In the genomic region with DNA sequence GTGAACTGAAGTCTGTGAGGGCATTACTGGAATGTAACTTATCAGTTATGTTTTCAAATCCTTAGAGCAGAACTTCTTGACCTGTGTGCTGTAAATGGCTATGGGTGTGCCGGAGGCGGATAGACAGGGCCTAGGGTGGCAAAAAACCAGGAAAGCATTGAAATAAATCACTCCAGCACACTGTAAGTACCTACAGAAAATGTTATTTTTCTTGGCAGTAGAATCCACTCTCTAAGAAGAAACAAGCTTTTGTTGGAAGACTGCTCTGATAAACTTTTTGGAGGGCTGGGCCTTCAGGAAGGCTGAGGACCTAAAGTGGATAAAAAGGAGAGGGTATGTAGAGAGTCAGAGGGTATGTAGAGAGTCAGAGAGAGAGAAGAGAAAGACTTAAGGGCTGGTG, we compare ENCODE assay signal across 15 cellular contexts. TPM values are rescaled to one million over a fixed set of nuclear protein-coding genes. Genes with fewer than 3 reads are reported as not detected.
A peak's percentile ranks its signal among the peaks of the same experiment; 100 is the strongest.
DNase-seq lines count a peak whose midpoint lies in the region; ATAC-seq and TF ChIP-seq lines count a peak whose summit lies in the region.
"Had no signal": no experiment of that assay in that cellular context is flagged by ENCODE, and none has a peak within 500 bp of the region (broad histone marks: within the 10 kb centered on the region; RNA-seq: fewer than 3 reads in every experiment).

No MANE protein-coding gene starts in this region.

- 100% methylated on average over 2 of the region's 2 CpGs for WGBS in mammary epithelial cell (ENCODE audit: low coverage, missing lambda C conversion rate)
- WGBS in aorta, 2 donors = 2 to 18% methylated on average over 2 of the region's 2 CpGs

- dilution Hi-C loops in mammary epithelial cell (cut with HindIII; ENCODE audit: low sequenced_read_pairs) = no loop called here

- H3K9me3 ChIP-seq in mammary epithelial cell (replicated peaks; ENCODE audit: insufficient read depth, low read length) (no peaks in the 10 kb centered on the region), tibial artery (no peaks in the 10 kb centered on the region), aorta (ENCODE audit: control insufficient read depth, low read length) (no peaks in the 10 kb centered on the region)
- H3K9me3 ChIP-seq: Caco-2, SJCRH30 had no signal

- H4K20me1 ChIP-seq in mammary epithelial cell (ENCODE audit: insufficient read depth, low read length) = no peaks in the 10 kb centered on the region

- no peak overlapping the region for H3K9ac ChIP-seq in mammary epithelial cell (ENCODE audit: insufficient read depth, low read length)

- no peaks in the 10 kb centered on the region for H3K36me3 ChIP-seq in mammary epithelial cell (ENCODE audit: insufficient read depth, low read length)
- no peaks in the 10 kb centered on the region for H3K36me3 ChIP-seq in tibial artery
- no peaks in the 10 kb centered on the region for H3K36me3 ChIP-seq in aorta (ENCODE audit: control insufficient read depth in 1 of 2, insufficient read depth in 2 of 2, low read length in 1 of 2)
- H3K36me3 ChIP-seq: SJCRH30 had no signal

- no peaks in the 10 kb centered on the region for H3K27me3 Mint-ChIP-seq in nephron (ENCODE audit: low read depth)
- peaks cover 19% of the 10 kb centered on the region for H3K27me3 Mint-ChIP-seq in T-helper 2 cell treated with Interferon-gamma antibody and Interleukin-4, amounts not matched to agents 5 μg/mL and 100 μg/mL, for 36 hours (ENCODE audit: low read depth)

- peaks cover 63% of the 10 kb centered on the region for H3K4me1 Mint-ChIP-seq in nephron
- H3K4me1 Mint-ChIP-seq in T-helper 2 cell treated with Interferon-gamma antibody and Interleukin-4, amounts not matched to agents 5 μg/mL and 100 μg/mL, for 36 hours (ENCODE audit: low read depth) = no peaks in the 10 kb centered on the region

- H3K79me2 ChIP-seq in mammary epithelial cell (ENCODE audit: insufficient read depth, low read length) = no peaks in the 10 kb centered on the region

- H3K4me2 ChIP-seq in mammary epithelial cell (ENCODE audit: insufficient read depth, low read depth, low read length) = no peak overlapping the region

- H3K27ac Mint-ChIP-seq in nephron = peak overlapping the region; percentile 76 to 85 (median 77)
- no peak overlapping the region for H3K27ac Mint-ChIP-seq in T-helper 2 cell treated with Interferon-gamma antibody and Interleukin-4, amounts not matched to agents 5 μg/mL and 100 μg/mL, for 36 hours

- H2AFZ ChIP-seq in mammary epithelial cell (ENCODE audit: low read depth, low read length) = peak overlapping the region; percentile 13

- H3K4me3 ChIP-seq in mammary epithelial cell (replicated peaks in 1 of 3; ENCODE audit: insufficient read depth in 1 of 3, low read depth in 2 of 3, low read length in 3 of 3) = no peak overlapping the region
- no peak overlapping the region for H3K4me3 ChIP-seq in tibial artery
- H3K4me3 ChIP-seq in aorta (ENCODE audit: low read length in 2 of 2) = no peak overlapping the region
- H3K4me3 ChIP-seq: K562, SJCRH30 had no signal

- H3K27ac ChIP-seq in mammary epithelial cell (ENCODE audit: insufficient read depth, low read depth, low read length) (no peak overlapping the region), tibial artery (peak overlapping the region; percentile 38 to 51), aorta (ENCODE audit: low read depth in 1 of 2, low read length in 2 of 2) (no peak overlapping the region)
- H3K27ac ChIP-seq: SJCRH30 had no signal

- no peaks in the 10 kb centered on the region for H3K27me3 ChIP-seq in mammary epithelial cell (ENCODE audit: insufficient read depth, low read length)
- no peaks in the 10 kb centered on the region for H3K27me3 ChIP-seq in tibial artery
- no peaks in the 10 kb centered on the region for H3K27me3 ChIP-seq in aorta (ENCODE audit: control insufficient read depth in 1 of 2, insufficient read depth in 2 of 2, low read length in 1 of 2)
- H3K27me3 ChIP-seq: SJCRH30 had no signal

- in situ Hi-C loops in mammary epithelial cell (cut with MboI; ENCODE audit: low sequenced_read_pairs in 2 of 2) = no loop called here

- TF ChIP-seq CTCF in mammary epithelial cell (conservative IDR thresholded peaks at IDR 0.05 in 1 of 2, IDR thresholded peaks at IDR 0.05 in 1 of 2; ENCODE audit: extremely low read depth in 1 of 2, insufficient read depth in 1 of 2, low read depth in 1 of 2, low read length in 2 of 2) (no peak), nephron (IDR thresholded peaks at IDR 0.05; ENCODE audit: unreplicated experiment in 3 of 3) (no peak), tibial artery (IDR thresholded peaks at IDR 0.05) (no peak)

- H3K9me3 Mint-ChIP-seq in nephron = no peaks in the 10 kb centered on the region
- H3K9me3 Mint-ChIP-seq in T-helper 2 cell treated with Interferon-gamma antibody and Interleukin-4, amounts not matched to agents 5 μg/mL and 100 μg/mL, for 36 hours = no peaks in the 10 kb centered on the region

- intact Hi-C loops in mammary epithelial cell (cut with micrococcal nuclease) = no loop called here
- intact Hi-C loops in tibial artery (cut with DNase I; ENCODE audit: low total_unique reads) = no loop called here
- intact Hi-C loops in aorta (cut with DNase I) = no loop called here

- H3K4me3 Mint-ChIP-seq in nephron = peak overlapping the region in 1 of 3 experiments; percentile 3
- H3K4me3 Mint-ChIP-seq in T-helper 2 cell treated with Interferon-gamma antibody and Interleukin-4, amounts not matched to agents 5 μg/mL and 100 μg/mL, for 36 hours = no peak overlapping the region

- CTCF ChIA-PET in mammary epithelial cell (lab: Charles Lee; ENCODE audit: low non-redundant PET) = no interaction called here

- H3K36me3 Mint-ChIP-seq in nephron (ENCODE audit: low read depth) = peaks cover 4% of the 10 kb centered on the region
- H3K36me3 Mint-ChIP-seq in T-helper 2 cell treated with Interferon-gamma antibody and Interleukin-4, amounts not matched to agents 5 μg/mL and 100 μg/mL, for 36 hours (ENCODE audit: low read depth) = no peaks in the 10 kb centered on the region

- H3K4me1 ChIP-seq in mammary epithelial cell (ENCODE audit: insufficient read depth, low read length) (peaks cover 5% of the 10 kb centered on the region), tibial artery (peaks cover 0 to 77% (median 9%) of the 10 kb centered on the region in 4 donors), aorta (ENCODE audit: control insufficient read depth in 1 of 2, insufficient read depth in 2 of 2, low read length in 2 of 2) (peaks cover 2 to 17% of the 10 kb centered on the region in 2 donors)
- H3K4me1 ChIP-seq: Caco-2, SJCRH30 had no signal

- ATAC-seq in aorta (ENCODE audit: low FRiP score) = no peak
- ATAC-seq: HCT116, K562 had no signal

- peak; percentile 7 for DNase-seq in NCI-H226
- DNase-seq in mammary epithelial cell = no peak
- DNase-seq in tibial artery = no peak
- DNase-seq in NK-92 (lab: John Stamatoyannopoulos, UW; ENCODE audit: unreplicated experiment) = no peak
- no peak for DNase-seq in aorta
- DNase-seq in T-helper 2 cell treated with Interferon-gamma antibody and Interleukin-4, amounts not matched to agents 5 μg/mL and 100 μg/mL, for 36 hours (ENCODE audit: low spot score) = no peak
- DNase-seq: Caco-2, NCI-H1105 treated with DMSO at 0.1 percent for 48 hours, NCI-H187, NCI-H345, NCI-H526, SJCRH30 had no signal

- no TSS peak for BruUV-seq in mammary epithelial cell (replicated peaks; lab: Mats Ljungman, UMichigan)

RNA-seq across cellular contexts. Expression of a gene that starts 14.9 kb away (rescaled TPM):
- total RNA-seq in mammary epithelial cell (10 to 100 TPM; 10.0 to 19.8 TPM), aorta (100 to 1,000 TPM; 417 to 443 TPM)
- polyA plus RNA-seq in mammary epithelial cell (8.3 TPM), aorta (100 to 1,000 TPM; 256 to 287 TPM)
- polyA minus RNA-seq in mammary epithelial cell = 3.9 TPM
- total RNA-seq: SJCRH30 had no signal

Comparison
In these comparisons a context has a peak if more than half of its experiments do, and no peak if none do; other contexts are left out.
1. H3K27ac ChIP-seq: peak in tibial artery (2 of 2); none in mammary epithelial cell (single experiment) and aorta (0 of 2).
2. RNA of a gene that starts 14.9 kb away (total RNA-seq): 417 to 443 TPM in aorta; 10.0 to 19.8 TPM in mammary epithelial cell; every median in the first group is over 10 times any median in the second.